8 cellular contexts compared by ENCODE assay signal in the genomic region with DNA sequence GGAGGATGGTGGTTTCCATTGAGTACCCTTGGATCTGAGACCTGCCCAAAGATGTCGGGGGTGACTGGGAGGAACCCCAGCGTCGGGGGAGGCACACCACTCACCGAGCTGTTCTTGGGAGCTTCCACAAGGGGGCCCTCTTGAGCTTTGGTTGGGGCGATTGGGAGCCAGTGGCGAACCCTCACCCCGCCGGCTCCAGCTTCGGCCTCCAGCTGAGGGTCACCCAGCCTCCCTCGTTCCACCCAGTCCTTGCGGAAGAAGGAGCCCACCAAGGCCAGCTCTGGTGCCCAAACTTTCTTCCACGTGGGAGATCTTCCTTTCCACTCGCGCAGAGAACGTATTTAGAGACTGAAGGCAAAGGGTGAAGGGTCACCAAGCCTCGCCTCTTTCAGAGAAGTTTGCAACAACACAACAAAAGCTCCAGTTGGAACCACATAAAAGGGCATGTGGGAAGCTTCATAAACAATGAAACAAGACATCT. TPM values are rescaled to one million over a fixed set of nuclear protein-coding genes. Genes with fewer than 3 reads are reported as not detected.
DNase-seq lines count a peak whose midpoint lies in the region; ATAC-seq and TF ChIP-seq lines count a peak whose summit lies in the region.

No MANE protein-coding gene starts in this region.

- H3K27ac Mint-ChIP-seq in activated naive CD4-positive, alpha-beta T cell treated with anti-CD3 and anti-CD28 coated beads, Interleukin-2, amount 50 U/mL, for 72 hours, result no peak overlapping the region

- ATAC-seq in activated naive CD4-positive, alpha-beta T cell treated with anti-CD3 and anti-CD28 coated beads, Interleukin-2, amount 50 U/mL, for 72 hours, result peak; percentile 78 to 80
- ATAC-seq in GM18861 (IDR thresholded peaks at IDR 0.05; ENCODE audit: unreplicated experiment) (no peak), GM21786 (IDR thresholded peaks at IDR 0.05; ENCODE audit: unreplicated experiment) (no peak)

- H2AFZ ChIP-seq in OCI-LY3 (ENCODE audit: low read depth, low read length), result no peak overlapping the region

- no peak overlapping the region for H3K4me2 ChIP-seq in OCI-LY3 (ENCODE audit: low read length)

- H4K20me1 ChIP-seq in OCI-LY3 (ENCODE audit: insufficient read depth, low read length), result 0 out of 2 replicates have a peak, but pooled peaks cover 2% of the 10 kb centered on the region

- no peak overlapping the region for H3K9ac ChIP-seq in OCI-LY3 (ENCODE audit: low read length)
- peak overlapping the region; percentile 27 for H3K9ac ChIP-seq in iPS-15b (ENCODE audit: low read depth, low read length)

- peaks cover 6 to 11% of the 10 kb centered on the region in 2 donors for H3K9me3 Mint-ChIP-seq in activated naive CD4-positive, alpha-beta T cell treated with anti-CD3 and anti-CD28 coated beads, Interleukin-2, amount 50 U/mL, for 72 hours

- H3K4me3 ChIP-seq in OCI-LY3 (ENCODE audit: low read length) (no peak overlapping the region), iPS-15b (ENCODE audit: low read depth, low read length) (no peak overlapping the region)

- H3K9me3 ChIP-seq in OCI-LY3 (ENCODE audit: insufficient read depth, low read length) (peaks cover 12% of the 10 kb centered on the region), iPS-15b (ENCODE audit: control insufficient read depth, insufficient read depth, low read length) (peaks cover 6% of the 10 kb centered on the region)

- H3K4me1 ChIP-seq in OCI-LY3 (ENCODE audit: low read length) (no peaks in the 10 kb centered on the region), iPS-15b (ENCODE audit: control insufficient read depth, insufficient read depth, low read length) (no peaks in the 10 kb centered on the region)

- no peak overlapping the region for H3K27ac ChIP-seq in OCI-LY3 (ENCODE audit: low read length)

- H3K36me3 Mint-ChIP-seq in activated naive CD4-positive, alpha-beta T cell treated with anti-CD3 and anti-CD28 coated beads, Interleukin-2, amount 50 U/mL, for 72 hours, result peaks cover 11 to 13% of the 10 kb centered on the region in 2 donors

- H3K36me3 ChIP-seq in OCI-LY3 (replicated peaks; ENCODE audit: low read depth, low read length) (peaks cover 2% of the 10 kb centered on the region), iPS-15b (ENCODE audit: control insufficient read depth, insufficient read depth, low read length) (no peaks in the 10 kb centered on the region)

- no peaks in the 10 kb centered on the region for H3K79me2 ChIP-seq in OCI-LY3 (ENCODE audit: low read length)

- peak; percentile 57 for TF ChIP-seq CTCF in GM12873 (IDR thresholded peaks at IDR 0.05; ENCODE audit: insufficient read depth, low read depth, low read length, missing control alignments)
- TF ChIP-seq CTCF in OCI-LY3 (IDR thresholded peaks at IDR 0.05; ENCODE audit: low read depth, low read length), result peak; percentile 59

- no peaks in the 10 kb centered on the region for H3K27me3 ChIP-seq in OCI-LY3 (ENCODE audit: low read depth, low read length)
- H3K27me3 ChIP-seq in iPS-15b (ENCODE audit: control insufficient read depth, insufficient read depth, low read length), result no peaks in the 10 kb centered on the region

- DNase-seq in activated naive CD4-positive, alpha-beta T cell treated with anti-CD3 and anti-CD28 coated beads, Interleukin-2, amount 50 U/mL, for 72 hours (ENCODE audit: low spot score in 2 of 2), result peak; percentile 62 to 82
- peak; percentile 71 to 82 for DNase-seq in stimulated activated CD4-positive, alpha-beta T cell treated with anti-CD3 and anti-CD28 coated beads, Interleukin-2, amount 100 ng/mL, for 24 hours
- no peak for DNase-seq in NCI-H1105 treated with DMSO at 0.1 percent for 48 hours (lab: John Stamatoyannopoulos, UW)

RNA-seq across cellular contexts. Expression of a gene that starts 33.6 kb away (rescaled TPM):
- not detected for total RNA-seq in activated naive CD4-positive, alpha-beta T cell treated with anti-CD3 and anti-CD28 coated beads, Interleukin-2, amount 50 U/mL, for 72 hours

Comparison
In these comparisons a context has a peak if more than half of its experiments do, and no peak if none do; other contexts are left out.
1. ATAC-seq: peak in activated naive CD4-positive, alpha-beta T cell treated with anti-CD3 and anti-CD28 coated beads, Interleukin-2, amount 50 U/mL, for 72 hours (2 of 2); none in GM18861 (single experiment) and GM21786 (single experiment).